ENCODE assay signal across 8 cellular contexts in genomic region chrX:133335027-133335426, GRCh38.
DNase-seq lines count a peak whose midpoint lies in the region; ATAC-seq and TF ChIP-seq lines count a peak whose summit lies in the region.

No MANE protein-coding gene starts in this region.

- DNase-seq in NCI-H82 (lab: John Stamatoyannopoulos, UW) (peak; percentile 63), NCI-H82 treated with DMSO at 0.1 percent for 48 hours (lab: John Stamatoyannopoulos, UW; ENCODE audit: unreplicated experiment) (no peak), MV-4-11 (lab: John Stamatoyannopoulos, UW) (peak; percentile 26), body of pancreas (peak; percentile 16 to 37 (median 22)), medulla oblongata (ENCODE audit: extremely low spot score) (peak; percentile 72), GF-D8 (lab: John Stamatoyannopoulos, UW) (no peak)

- no peaks in the 10 kb centered on the region for H3K27me3 ChIP-seq in body of pancreas

- no peak for ATAC-seq in body of pancreas
- ATAC-seq in HG02870 (IDR thresholded peaks at IDR 0.05; ENCODE audit: unreplicated experiment): no peak
- ATAC-seq in HG02885 (IDR thresholded peaks at IDR 0.05; ENCODE audit: poor library complexity, unreplicated experiment): no peak

- intact Hi-C loops in body of pancreas (cut with DNase I): no loop called here

- no peaks in the 10 kb centered on the region for H3K9me3 ChIP-seq in body of pancreas

- no peak for TF ChIP-seq POLR2A in body of pancreas (IDR thresholded peaks at IDR 0.05)

- peak in 5 of 7 experiments; percentile 21 to 60 (median 51) for TF ChIP-seq CTCF in body of pancreas (IDR thresholded peaks at IDR 0.05)

- peaks cover 37% of the 10 kb centered on the region for H3K4me1 ChIP-seq in body of pancreas

- 65 to 67% methylated on average over 2 of the region's 2 CpGs for WGBS in body of pancreas, 2 donors

- no peaks in the 10 kb centered on the region for H3K36me3 ChIP-seq in body of pancreas (replicated peaks in 1 of 2; ENCODE audit: insufficient read depth in 1 of 2, low read depth in 2 of 2)

- H3K27ac ChIP-seq in body of pancreas: no peak overlapping the region

- no peak overlapping the region for H3K4me3 ChIP-seq in body of pancreas

Comparison
In these comparisons a context has a peak if more than half of its experiments do, and no peak if none do; other contexts are left out.
1. DNase-seq: peak in NCI-H82 (single experiment), MV-4-11 (single experiment), body of pancreas (4 of 4) and medulla oblongata (single experiment); none in NCI-H82 treated with DMSO at 0.1 percent for 48 hours (single experiment) and GF-D8 (single experiment).